In the genomic region with DNA sequence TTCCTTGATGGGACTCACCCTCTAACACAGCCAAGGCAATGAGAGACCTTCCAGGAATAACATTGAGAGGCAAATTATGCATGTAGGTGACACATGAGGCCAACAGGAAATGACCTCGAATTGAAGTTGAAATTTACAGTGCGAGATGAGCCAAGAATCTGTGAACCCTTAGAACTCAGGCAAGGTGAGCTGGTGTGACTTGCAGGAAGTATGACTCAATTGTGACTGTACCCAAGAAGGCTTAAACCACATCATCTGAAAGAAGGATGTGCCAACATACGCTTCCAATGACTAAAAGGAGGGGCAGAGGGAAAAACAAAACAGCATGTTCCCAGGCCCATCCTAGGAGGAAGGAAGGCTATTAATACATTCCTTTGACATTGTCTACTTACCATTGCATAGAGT, we compare ENCODE assay signal across 1 cellular context.
TF ChIP-seq lines count a peak whose summit lies in the region.

No MANE protein-coding gene starts in this region.

TF ChIP-seq in HCT116, 20 proteins besides CTCF, POLR2A, EP300 and RAD21 (continued from another document):
- TF ChIP-seq, protein P1, sequence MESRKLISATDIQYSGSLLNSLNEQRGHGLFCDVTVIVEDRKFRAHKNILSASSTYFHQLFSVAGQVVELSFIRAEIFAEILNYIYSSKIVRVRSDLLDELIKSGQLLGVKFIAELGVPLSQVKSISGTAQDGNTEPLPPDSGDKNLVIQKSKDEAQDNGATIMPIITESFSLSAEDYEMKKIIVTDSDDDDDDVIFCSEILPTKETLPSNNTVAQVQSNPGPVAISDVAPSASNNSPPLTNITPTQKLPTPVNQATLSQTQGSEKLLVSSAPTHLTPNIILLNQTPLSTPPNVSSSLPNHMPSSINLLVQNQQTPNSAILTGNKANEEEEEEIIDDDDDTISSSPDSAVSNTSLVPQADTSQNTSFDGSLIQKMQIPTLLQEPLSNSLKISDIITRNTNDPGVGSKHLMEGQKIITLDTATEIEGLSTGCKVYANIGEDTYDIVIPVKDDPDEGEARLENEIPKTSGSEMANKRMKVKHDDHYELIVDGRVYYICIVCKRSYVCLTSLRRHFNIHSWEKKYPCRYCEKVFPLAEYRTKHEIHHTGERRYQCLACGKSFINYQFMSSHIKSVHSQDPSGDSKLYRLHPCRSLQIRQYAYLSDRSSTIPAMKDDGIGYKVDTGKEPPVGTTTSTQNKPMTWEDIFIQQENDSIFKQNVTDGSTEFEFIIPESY (IDR thresholded peaks at IDR 0.05; ENCODE audit: extremely low read depth, insufficient replicate concordance, low read length) = peak; percentile 88
- no peak for TF ChIP-seq ZFX (IDR thresholded peaks at IDR 0.05)
- peak; percentile 100 for TF ChIP-seq JUND (IDR thresholded peaks at IDR 0.05)
- TF ChIP-seq, protein P2, sequence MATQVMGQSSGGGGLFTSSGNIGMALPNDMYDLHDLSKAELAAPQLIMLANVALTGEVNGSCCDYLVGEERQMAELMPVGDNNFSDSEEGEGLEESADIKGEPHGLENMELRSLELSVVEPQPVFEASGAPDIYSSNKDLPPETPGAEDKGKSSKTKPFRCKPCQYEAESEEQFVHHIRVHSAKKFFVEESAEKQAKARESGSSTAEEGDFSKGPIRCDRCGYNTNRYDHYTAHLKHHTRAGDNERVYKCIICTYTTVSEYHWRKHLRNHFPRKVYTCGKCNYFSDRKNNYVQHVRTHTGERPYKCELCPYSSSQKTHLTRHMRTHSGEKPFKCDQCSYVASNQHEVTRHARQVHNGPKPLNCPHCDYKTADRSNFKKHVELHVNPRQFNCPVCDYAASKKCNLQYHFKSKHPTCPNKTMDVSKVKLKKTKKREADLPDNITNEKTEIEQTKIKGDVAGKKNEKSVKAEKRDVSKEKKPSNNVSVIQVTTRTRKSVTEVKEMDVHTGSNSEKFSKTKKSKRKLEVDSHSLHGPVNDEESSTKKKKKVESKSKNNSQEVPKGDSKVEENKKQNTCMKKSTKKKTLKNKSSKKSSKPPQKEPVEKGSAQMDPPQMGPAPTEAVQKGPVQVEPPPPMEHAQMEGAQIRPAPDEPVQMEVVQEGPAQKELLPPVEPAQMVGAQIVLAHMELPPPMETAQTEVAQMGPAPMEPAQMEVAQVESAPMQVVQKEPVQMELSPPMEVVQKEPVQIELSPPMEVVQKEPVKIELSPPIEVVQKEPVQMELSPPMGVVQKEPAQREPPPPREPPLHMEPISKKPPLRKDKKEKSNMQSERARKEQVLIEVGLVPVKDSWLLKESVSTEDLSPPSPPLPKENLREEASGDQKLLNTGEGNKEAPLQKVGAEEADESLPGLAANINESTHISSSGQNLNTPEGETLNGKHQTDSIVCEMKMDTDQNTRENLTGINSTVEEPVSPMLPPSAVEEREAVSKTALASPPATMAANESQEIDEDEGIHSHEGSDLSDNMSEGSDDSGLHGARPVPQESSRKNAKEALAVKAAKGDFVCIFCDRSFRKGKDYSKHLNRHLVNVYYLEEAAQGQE (IDR thresholded peaks at IDR 0.05; ENCODE audit: low read depth) = no peak
- TF ChIP-seq SIN3A (IDR thresholded peaks at IDR 0.05; ENCODE audit: low read depth) = peak; percentile 100
- peak; percentile 100 for TF ChIP-seq FOSL1 (IDR thresholded peaks at IDR 0.05; ENCODE audit: low read depth)
- peak; percentile 99 for TF ChIP-seq CBX3 (IDR thresholded peaks at IDR 0.05; ENCODE audit: low read depth)
- TF ChIP-seq ELF1 (IDR thresholded peaks at IDR 0.05; ENCODE audit: borderline replicate concordance, low read depth) = no peak; the same call in 1 of the 2 replicates
- no peak for TF ChIP-seq EZH2 (IDR thresholded peaks at IDR 0.05)
- TF ChIP-seq YY1 (IDR thresholded peaks at IDR 0.05; ENCODE audit: extremely low read depth, insufficient replicate concordance, low read depth, low read length) = peak; percentile 77
- TF ChIP-seq TCF7L2 (IDR thresholded peaks at IDR 0.05; ENCODE audit: borderline replicate concordance, extremely low read depth, insufficient read depth, insufficient read length) = peak; percentile 95
- no peak for TF ChIP-seq ZNF274 (IDR thresholded peaks at IDR 0.05; ENCODE audit: low read depth, low read length)
- peak; percentile 100 for TF ChIP-seq SP1 (IDR thresholded peaks at IDR 0.05; ENCODE audit: low read depth)
- no peak for TF ChIP-seq EZH2phosphoT487 (IDR thresholded peaks at IDR 0.05; ENCODE audit: borderline replicate concordance)
- TF ChIP-seq EGR1 (IDR thresholded peaks at IDR 0.05; ENCODE audit: low read depth) = no peak
- TF ChIP-seq CEBPB (IDR thresholded peaks at IDR 0.05; ENCODE audit: low read depth) = peak; percentile 99
TF ChIP-seq in HCT116: peak in this region for 12.
